Comparison of ENCODE assay signal across 9 cellular contexts in the genomic region with DNA sequence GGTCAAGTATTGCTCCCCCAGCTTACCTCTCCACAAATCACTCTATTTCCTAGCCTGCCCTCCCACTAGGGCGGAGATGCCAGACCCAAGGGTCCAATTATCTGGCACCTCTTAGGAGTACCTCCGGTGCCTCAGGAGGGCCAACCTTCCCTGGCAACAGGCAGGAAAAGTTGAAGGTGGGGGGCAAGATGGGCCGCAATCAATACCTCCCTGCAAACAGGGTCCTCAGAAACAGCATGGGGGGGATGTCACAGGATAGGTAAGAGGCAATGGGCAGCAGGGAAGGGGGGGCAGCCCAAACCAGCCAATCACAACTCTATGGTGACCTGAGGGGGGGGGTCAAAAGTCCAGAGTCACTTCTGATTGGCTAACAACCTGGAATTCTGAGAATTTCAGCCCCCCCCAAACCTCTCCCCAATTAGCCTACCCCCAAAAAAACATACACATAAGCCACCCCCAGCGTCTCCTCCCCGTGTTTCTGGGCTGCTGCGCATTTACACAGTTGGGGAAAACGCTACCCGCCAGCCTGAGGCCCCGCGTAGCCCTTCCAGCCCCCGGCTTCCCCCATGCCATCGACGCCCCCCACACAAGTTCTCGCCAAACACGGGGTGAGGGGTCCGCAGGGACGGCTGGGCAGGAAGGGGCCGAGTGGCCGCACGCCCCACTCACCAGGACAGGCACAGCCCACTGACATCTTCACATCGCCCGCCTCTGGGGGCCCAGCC.
A peak's percentile ranks its signal among the peaks of the same experiment; 100 is the strongest.
DNase-seq lines count a peak whose midpoint lies in the region; ATAC-seq, FAIRE-seq and TF ChIP-seq lines count a peak whose summit lies in the region.
"Had no signal": no experiment of that assay in that cellular context is flagged by ENCODE, and none has a peak within 500 bp of the region (broad histone marks: within the 10 kb centered on the region; RNA-seq: fewer than 3 reads in every experiment).

No MANE protein-coding gene starts in this region.

- no peaks in the 10 kb centered on the region for H3K9me3 ChIP-seq in ES-I3 (ENCODE audit: control insufficient read depth, insufficient read depth, low read length)
- no peaks in the 10 kb centered on the region for H3K9me3 ChIP-seq in WERI-Rb-1 (ENCODE audit: severe bottlenecking)

- H3K27ac ChIP-seq in WERI-Rb-1 (peak overlapping the region; percentile 88), coronary artery (peak overlapping the region; percentile 99 to 100)

- no peaks in the 10 kb centered on the region for H3K36me3 ChIP-seq in ES-I3 (ENCODE audit: insufficient read depth, low read length)
- H3K36me3 ChIP-seq in WERI-Rb-1 = no peaks in the 10 kb centered on the region

- in situ Hi-C loops in KBM-7 (cut with MboI; ENCODE audit: low pct_unique_long_range_greater_than_20kb, low sequenced_read_pairs) = no loop called here

- H3K4me1 ChIP-seq in ES-I3 (ENCODE audit: insufficient read depth, low read length) = peaks cover 52% of the 10 kb centered on the region

- peak; percentile 71 for DNase-seq in KBM-7
- peak; percentile 58 for DNase-seq in WERI-Rb-1
- DNase-seq in coronary artery (ENCODE audit: low spot score) = peak; percentile 88
- peak; percentile 61 for DNase-seq in kidney glomerular epithelial cell (lab: John Stamatoyannopoulos, UW)
- peak; percentile 61 for DNase-seq in stimulated activated CD4-positive, alpha-beta T cell treated with anti-CD3 and anti-CD28 coated beads, Interleukin-1b, Interleukin-23, amount 100 ng/mL, for 48 hours
- no peak for DNase-seq in D721Med (ENCODE audit: insufficient read length, low spot score)

- H3K4me3 ChIP-seq in WERI-Rb-1 (ENCODE audit: low read depth, low read length) (peak overlapping the region; percentile 77), coronary artery (peak overlapping the region; percentile 96)

- ATAC-seq in GM18858 (IDR thresholded peaks at IDR 0.05; ENCODE audit: unreplicated experiment) = no peak

- no peaks in the 10 kb centered on the region for H3K27me3 ChIP-seq in WERI-Rb-1 (ENCODE audit: insufficient read depth, low read depth, severe bottlenecking)

- FAIRE-seq in D721Med (lab: Jason Lieb, UNC) = no peak
- FAIRE-seq: endometrium had no signal

- H3K9ac ChIP-seq in ES-I3 (ENCODE audit: low read depth, low read length) = peak overlapping the region; percentile 90

- TF ChIP-seq CTCF in WERI-Rb-1 (IDR thresholded peaks at IDR 0.05; ENCODE audit: low read depth, low read length) (no peak), coronary artery (IDR thresholded peaks at IDR 0.05) (no peak), D721Med (IDR thresholded peaks at IDR 0.05; ENCODE audit: insufficient read depth, missing control alignments) (no peak)
